In genomic region chrX:13899607-13900006, GRCh38 we compare ENCODE assay signal across 12 cellular contexts.
A peak's percentile ranks its signal among the peaks of the same experiment; 100 is the strongest.
DNase-seq lines count a peak whose midpoint lies in the region; ATAC-seq and TF ChIP-seq lines count a peak whose summit lies in the region.
"Had no signal": no experiment of that assay in that cellular context is flagged by ENCODE, and none has a peak within 500 bp of the region (broad histone marks: within the 10 kb centered on the region; RNA-seq: fewer than 3 reads in every experiment).

No MANE protein-coding gene starts in this region.

- no peak for TF ChIP-seq POLR2A in stomach (IDR thresholded peaks at IDR 0.05)

- DNase-seq in GM03348 (ENCODE audit: low spot score) (peak; percentile 55), NCI-H69 (lab: John Stamatoyannopoulos, UW) (peak; percentile 75), epithelial cell of prostate (ENCODE audit: low read depth, low spot score) (peak; percentile 94), retinal pigment epithelial cell (ENCODE audit: low read depth) (peak; percentile 62), stomach (no peak), T-helper 17 cell (no peak)
- DNase-seq: activated CD8-positive, alpha-beta memory T cell treated with anti-CD3 and anti-CD28 coated beads, Interleukin-2, amount 50 U/mL, for 48 hours; effector CD4-positive, alpha-beta T cell; Karpas-422 had no signal

- ATAC-seq in GM19324 (IDR thresholded peaks at IDR 0.05; ENCODE audit: low FRiP score, unreplicated experiment) (no peak), GM21447 (IDR thresholded peaks at IDR 0.05; ENCODE audit: unreplicated experiment) (no peak), T-helper 17 cell (no peak)

- no peak overlapping the region for H3K27ac Mint-ChIP-seq in T-helper 17 cell

- H3K4me3 ChIP-seq in retinal pigment epithelial cell (ENCODE audit: low read length): no peak overlapping the region
- H3K4me3 ChIP-seq in stomach: no peak overlapping the region
- H3K4me3 ChIP-seq: SK-N-MC had no signal

- H3K4me1 ChIP-seq in stomach: no peaks in the 10 kb centered on the region

- H3K4me3 Mint-ChIP-seq in T-helper 17 cell: no peak overlapping the region

- peaks cover 10% of the 10 kb centered on the region for H3K27me3 Mint-ChIP-seq in T-helper 17 cell

- no peaks in the 10 kb centered on the region for H3K36me3 ChIP-seq in stomach

- no peak for TF ChIP-seq EP300 in stomach (IDR thresholded peaks at IDR 0.05)

- 45 to 64% (median 52%) methylated on average over 6 of the region's 6 CpGs for WGBS in stomach, 5 donors

- intact Hi-C loops in stomach (cut with DNase I; ENCODE audit: low total_unique reads): no loop called here

- no peak for TF ChIP-seq CTCF in retinal pigment epithelial cell (conservative IDR thresholded peaks at IDR 0.05; ENCODE audit: low read depth, low read length)
- TF ChIP-seq CTCF in stomach (IDR thresholded peaks at IDR 0.05): no peak

- no peaks in the 10 kb centered on the region for H3K4me1 Mint-ChIP-seq in T-helper 17 cell

- H3K27me3 ChIP-seq in stomach: peaks cover 0 to 4% (median 0%) of the 10 kb centered on the region in 3 donors

- no peaks in the 10 kb centered on the region for H3K36me3 Mint-ChIP-seq in T-helper 17 cell (ENCODE audit: low read depth)

- H3K9me3 ChIP-seq in stomach (no peaks in the 10 kb centered on the region), T-helper 17 cell (ENCODE audit: control insufficient read depth, low read length, poor library complexity, severe bottlenecking) (no peaks in the 10 kb centered on the region)

- peak overlapping the region; percentile 72 for H3K27ac ChIP-seq in epithelial cell of prostate
- no peak overlapping the region for H3K27ac ChIP-seq in stomach
- H3K27ac ChIP-seq: SK-N-MC had no signal

Comparison
In these comparisons a context has a peak if more than half of its experiments do, and no peak if none do; other contexts are left out.
1. DNase-seq: peak in GM03348 (single experiment), NCI-H69 (single experiment), epithelial cell of prostate (single experiment) and retinal pigment epithelial cell (single experiment); none in stomach (single experiment) and T-helper 17 cell (0 of 3).